ENCODE assay signal across 23 cellular contexts in the genomic region with DNA sequence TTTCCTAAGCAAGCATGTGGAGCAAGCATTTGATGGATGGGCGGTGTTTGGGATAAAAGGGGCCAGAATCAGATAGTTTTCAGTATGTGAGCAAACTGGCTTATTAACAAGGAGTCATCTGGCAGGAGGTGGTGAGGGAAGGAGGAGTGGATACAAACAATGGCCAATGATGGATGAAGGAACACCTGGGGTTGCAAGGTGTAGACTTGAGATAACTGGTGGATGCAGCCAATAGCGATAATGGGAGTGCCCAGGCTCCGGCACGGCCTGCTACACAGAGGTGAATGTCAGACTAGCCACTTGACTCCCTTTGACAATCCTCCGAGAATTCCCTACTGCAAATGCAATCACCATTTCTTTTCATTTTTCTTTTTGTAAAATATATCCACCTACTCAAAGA. TPM values are rescaled to one million over a fixed set of nuclear protein-coding genes. Genes with fewer than 3 reads are reported as not detected.
"Had no signal": no experiment of that assay in that cellular context is flagged by ENCODE, and none has a peak within 500 bp of the region (broad histone marks: within the 10 kb centered on the region; RNA-seq: fewer than 3 reads in every experiment).

No MANE protein-coding gene starts in this region.

- H3K4me1 ChIP-seq: SJSA1 had no signal

- H3K27ac ChIP-seq: HL-60, SJSA1, SK-N-MC had no signal

- H3K36me3 ChIP-seq: MG63, SJSA1 had no signal

- H3K9me3 ChIP-seq: MG63, SJSA1 had no signal

- H3K27me3 ChIP-seq: MG63, SJSA1 had no signal

- FAIRE-seq: HTR-8/SVneo, RCC 7860 had no signal

- DNase-seq: KBM-7, MG63, NCI-H1092, NCI-H1105 treated with DMSO at 0.1 percent for 48 hours, NCI-H1417 treated with DMSO at 0.1 percent for 48 hours, NCI-H146, NCI-H1694 treated with DMSO at 0.1 percent for 48 hours, NCI-H1930, NCI-H2081, NCI-H2107, NCI-H2227 treated with DMSO at 0.1 percent for 48 hours, NCI-H524, NCI-H526 treated with DMSO at 0.1 percent for 48 hours, NCI-H774, Right ventricle myocardium superior, RPMI8226, SIG-M5 had no signal

- H3K4me3 ChIP-seq: MG63, SJSA1, SK-N-MC had no signal

RNA-seq across cellular contexts. Expression of a gene that starts 41.7 kb away (rescaled TPM):
- total RNA-seq: NCI-H460, Right ventricle myocardium superior, SJSA1 had no signal
